9 cellular contexts compared by ENCODE assay signal in the genomic region with DNA sequence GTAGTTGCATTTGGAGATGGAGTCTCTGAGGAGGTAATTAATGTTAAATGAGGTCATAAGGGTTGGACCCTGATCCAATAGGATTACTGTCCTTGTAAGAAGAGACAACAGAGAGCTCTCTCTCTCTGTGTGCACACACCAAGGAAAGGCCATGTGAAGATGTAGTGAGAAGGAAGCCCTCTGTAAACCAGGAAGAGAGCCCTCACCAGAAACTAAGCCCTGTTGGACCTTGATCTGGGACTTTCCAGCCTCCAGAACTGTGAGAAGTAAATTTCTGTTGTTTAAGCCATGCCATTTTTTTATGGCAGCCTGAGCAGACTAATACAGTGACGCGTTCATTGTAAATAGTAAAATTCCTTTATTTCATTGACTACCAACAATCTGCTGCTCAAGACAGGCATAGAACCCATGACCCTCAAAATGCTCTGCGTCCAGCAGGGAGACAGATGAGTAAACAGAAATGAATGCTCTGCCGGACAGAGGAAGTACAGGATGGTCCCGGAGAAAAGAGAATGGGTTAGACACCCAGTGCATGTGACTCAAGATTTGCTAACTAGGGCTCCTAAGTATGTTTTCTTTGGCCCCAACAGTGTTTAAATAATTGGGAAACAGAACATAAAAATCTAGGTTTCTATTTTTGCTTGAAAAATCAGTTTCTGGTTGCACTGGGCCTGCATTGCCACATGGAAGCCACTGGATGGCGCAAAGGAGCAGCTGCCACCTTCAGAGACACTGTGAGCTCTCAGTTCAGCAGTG. TPM values are rescaled to one million over a fixed set of nuclear protein-coding genes. Genes with fewer than 3 reads are reported as not detected.
DNase-seq lines count a peak whose midpoint lies in the region; ATAC-seq and TF ChIP-seq lines count a peak whose summit lies in the region.
"Had no signal": no experiment of that assay in that cellular context is flagged by ENCODE, and none has a peak within 500 bp of the region (broad histone marks: within the 10 kb centered on the region; RNA-seq: fewer than 3 reads in every experiment).

No MANE protein-coding gene starts in this region.

- H3K4me1 ChIP-seq in colonic mucosa (peaks cover 3% of the 10 kb centered on the region), liver (ENCODE audit: control insufficient read depth in 4 of 4, insufficient read depth in 4 of 4, low read length in 3 of 4) (no peaks in the 10 kb centered on the region), vagina (peaks cover 15% of the 10 kb centered on the region)

- DNase-seq in NCI-H2081 (lab: John Stamatoyannopoulos, UW) (peak; percentile 25 to 33), NCI-H2081 treated with DMSO at 0.1 percent for 48 hours (lab: John Stamatoyannopoulos, UW) (no peak), NB4 (ENCODE audit: low read depth) (peak; percentile 42), colonic mucosa (peak; percentile 46), vagina (ENCODE audit: extremely low spot score in 2 of 2) (no peak)

- H3K36me3 ChIP-seq in colonic mucosa = no peaks in the 10 kb centered on the region
- H3K36me3 ChIP-seq in liver (ENCODE audit: control insufficient read depth in 4 of 4, insufficient read depth in 3 of 4, low read depth in 1 of 4, low read length in 3 of 4) = no peaks in the 10 kb centered on the region
- no peaks in the 10 kb centered on the region for H3K36me3 ChIP-seq in vagina

- H3K4me3 ChIP-seq in NB4 (ENCODE audit: low read depth, low read length) (no peak overlapping the region), colonic mucosa (no peak overlapping the region), liver (ENCODE audit: low read depth in 1 of 3, low read length in 3 of 3) (no peak overlapping the region), vagina (no peak overlapping the region)

- WGBS in liver = 76% methylated on average over 6 of the region's 6 CpGs

- H3K9me3 ChIP-seq in colonic mucosa (no peaks in the 10 kb centered on the region), liver (ENCODE audit: control insufficient read depth in 4 of 4, low read length in 3 of 4) (no peaks in the 10 kb centered on the region), vagina (no peaks in the 10 kb centered on the region)

- peak; percentile 52 to 71 for TF ChIP-seq RAD21 in liver (IDR thresholded peaks at IDR 0.05)

- intact Hi-C loops in colonic mucosa (cut with DNase I) (no loop called here), vagina (cut with DNase I) (no loop called here)

- H3K9ac ChIP-seq in colonic mucosa (ENCODE audit: low read depth in 2 of 2, low read length in 2 of 2) (no peak overlapping the region), liver (ENCODE audit: low read depth in 1 of 2, low read length in 2 of 2) (no peak overlapping the region)

- H3K27ac ChIP-seq in colonic mucosa (peak overlapping the region; percentile 39), liver (ENCODE audit: low read depth in 1 of 2, low read length in 2 of 2) (no peak overlapping the region), vagina (peak overlapping the region; percentile 36)

- no peaks in the 10 kb centered on the region for H3K27me3 ChIP-seq in colonic mucosa
- H3K27me3 ChIP-seq in liver (ENCODE audit: control insufficient read depth in 4 of 4, insufficient read depth in 4 of 4, low read length in 3 of 4) = no peaks in the 10 kb centered on the region
- H3K27me3 ChIP-seq in vagina = no peaks in the 10 kb centered on the region

- TF ChIP-seq CTCF in NB4 (IDR thresholded peaks at IDR 0.05; ENCODE audit: low read depth, low read length) (peak; percentile 98), colonic mucosa (IDR thresholded peaks at IDR 0.05) (peak; percentile 80), liver (IDR thresholded peaks at IDR 0.05; ENCODE audit: low read depth, low read length, missing input control) (peak; percentile 54), vagina (IDR thresholded peaks at IDR 0.05) (peak in 2 of 3 experiments; percentile 47 to 81)

- TF ChIP-seq POLR2A in NB4 (IDR thresholded peaks at IDR 0.05; ENCODE audit: extremely low read depth, insufficient read length) = no peak
- TF ChIP-seq POLR2A in vagina (IDR thresholded peaks at IDR 0.05) = no peak

- no peak for ATAC-seq in GM18861 (IDR thresholded peaks at IDR 0.05; ENCODE audit: unreplicated experiment)
- ATAC-seq in HG02884 (IDR thresholded peaks at IDR 0.05; ENCODE audit: unreplicated experiment) = no peak

TF ChIP-seq in liver, 16 proteins besides CTCF, POLR2A, EP300 and RAD21:
- TF ChIP-seq GABPA (IDR thresholded peaks at IDR 0.05 in 1 of 2, conservative IDR thresholded peaks at IDR 0.05 in 1 of 2) (no peak), HNF4A (conservative IDR thresholded peaks at IDR 0.05) (no peak), FOXA2 (IDR thresholded peaks at IDR 0.05) (no peak), RXRA (IDR thresholded peaks at IDR 0.05) (no peak), EGR1 (IDR thresholded peaks at IDR 0.05; ENCODE audit: low read depth in 2 of 2) (no peak), FOXA1 (IDR thresholded peaks at IDR 0.05) (no peak), NR2F2 (IDR thresholded peaks at IDR 0.05) (no peak)
- TF ChIP-seq, protein P1, sequence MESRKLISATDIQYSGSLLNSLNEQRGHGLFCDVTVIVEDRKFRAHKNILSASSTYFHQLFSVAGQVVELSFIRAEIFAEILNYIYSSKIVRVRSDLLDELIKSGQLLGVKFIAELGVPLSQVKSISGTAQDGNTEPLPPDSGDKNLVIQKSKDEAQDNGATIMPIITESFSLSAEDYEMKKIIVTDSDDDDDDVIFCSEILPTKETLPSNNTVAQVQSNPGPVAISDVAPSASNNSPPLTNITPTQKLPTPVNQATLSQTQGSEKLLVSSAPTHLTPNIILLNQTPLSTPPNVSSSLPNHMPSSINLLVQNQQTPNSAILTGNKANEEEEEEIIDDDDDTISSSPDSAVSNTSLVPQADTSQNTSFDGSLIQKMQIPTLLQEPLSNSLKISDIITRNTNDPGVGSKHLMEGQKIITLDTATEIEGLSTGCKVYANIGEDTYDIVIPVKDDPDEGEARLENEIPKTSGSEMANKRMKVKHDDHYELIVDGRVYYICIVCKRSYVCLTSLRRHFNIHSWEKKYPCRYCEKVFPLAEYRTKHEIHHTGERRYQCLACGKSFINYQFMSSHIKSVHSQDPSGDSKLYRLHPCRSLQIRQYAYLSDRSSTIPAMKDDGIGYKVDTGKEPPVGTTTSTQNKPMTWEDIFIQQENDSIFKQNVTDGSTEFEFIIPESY (IDR thresholded peaks at IDR 0.05) = no peak

RNA-seq across cellular contexts. Expression of a gene that starts 37.9 kb away (rescaled TPM):
- total RNA-seq in colonic mucosa = 1 to 10 TPM; 5.3 to 7.3 TPM
- total RNA-seq in liver = 1 to 10 TPM; 1.3 to 4.9 TPM
- polyA plus RNA-seq in liver = 1 to 10 TPM in 1 of 2 donors, under 1 TPM in 1; 0.44 to 1.4 TPM
- total RNA-seq in vagina = 21.9 TPM
- total RNA-seq: CD4-positive, CD25-positive, alpha-beta regulatory T cell had no signal
- polyA plus RNA-seq: CD4-positive, CD25-positive, alpha-beta regulatory T cell had no signal

Comparison
In these comparisons a context has a peak if more than half of its experiments do, and no peak if none do; other contexts are left out.
1. DNase-seq: peak in NCI-H2081 (2 of 2), NB4 (single experiment) and colonic mucosa (single experiment); none in NCI-H2081 treated with DMSO at 0.1 percent for 48 hours (single experiment) and vagina (0 of 2).
2. H3K27ac ChIP-seq: peak in colonic mucosa (single experiment) and vagina (single experiment); none in liver (0 of 2).
3. Peak in every context shown above with its lines, with median percentiles within 50 percentile points of each other: CTCF ChIP-seq.